23 cellular contexts compared by ENCODE assay signal in the genomic region with DNA sequence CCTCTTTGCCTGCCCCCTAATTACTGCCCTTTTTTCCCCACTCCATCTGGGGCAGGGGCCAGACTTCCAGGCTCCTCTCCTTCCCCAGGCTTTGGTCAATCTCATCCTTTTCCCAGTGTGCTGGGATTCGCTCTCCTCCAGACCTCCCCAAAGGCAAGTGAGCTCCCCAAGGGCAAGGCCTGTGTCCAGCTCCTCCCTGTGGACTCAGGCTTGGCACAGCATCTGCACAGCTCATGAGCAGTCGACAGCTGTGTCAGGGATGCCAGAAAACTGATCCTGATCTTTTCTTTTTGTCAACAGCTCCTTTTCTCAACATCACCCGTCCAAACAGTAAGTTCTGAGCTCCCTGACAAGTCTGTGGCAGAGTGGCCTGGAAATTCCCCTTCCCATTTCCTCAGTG.
"Had no signal": no experiment of that assay in that cellular context is flagged by ENCODE, and none has a peak within 500 bp of the region (broad histone marks: within the 10 kb centered on the region; RNA-seq: fewer than 3 reads in every experiment).

No MANE protein-coding gene starts in this region.

- H3K4me3 ChIP-seq: lower lobe of right lung, ovary, smooth muscle cell, stomach, thyroid gland had no signal

- H3K36me3 ChIP-seq: lower lobe of right lung, neutrophil, ovary, stomach, thyroid gland, WERI-Rb-1 had no signal

- ATAC-seq: activated CD8-positive, alpha-beta T cell treated with anti-CD3 and anti-CD28 coated beads for 36 hours; activated naive CD8-positive, alpha-beta T cell treated with anti-CD3 and anti-CD28 coated beads, Interleukin-2, amount 50 U/mL, for 24 hours; activated T-cell treated with anti-CD3 and anti-CD28 coated beads, Interleukin-2, amount 50 U/mL, for 4 hours; esophagus mucosa; sciatic nerve; stimulated activated naive B cell treated with anti-CD40 and anti-IgM and Interleukin-4, amounts not matched to agents 10 μg/mL and 1 μg/mL and 100 μg/mL, for 72 hours; T-helper 17 cell had no signal

- H3K9me3 ChIP-seq: lower lobe of right lung, neutrophil, ovary, stomach, thyroid gland had no signal

- H3K27ac ChIP-seq: lower lobe of right lung, neutrophil, ovary, stomach, thyroid gland, WERI-Rb-1 had no signal

- H3K4me1 ChIP-seq: lower lobe of right lung, thyroid gland had no signal

- H3K4me2 ChIP-seq: smooth muscle cell had no signal

- H3K27me3 ChIP-seq: neutrophil, ovary, stomach, thyroid gland had no signal

- DNase-seq: activated CD4-positive, alpha-beta T cell treated with anti-CD3 and anti-CD28 coated beads for 1 hour; activated CD4-positive, alpha-beta T cell treated with anti-CD3 and anti-CD28 coated beads, Interleukin-2, amount 50 U/mL, for 1 hour; activated CD8-positive, alpha-beta T cell treated with anti-CD3 and anti-CD28 coated beads for 36 hours; activated naive CD8-positive, alpha-beta T cell treated with anti-CD3 and anti-CD28 coated beads, Interleukin-2, amount 50 U/mL, for 24 hours; activated T-cell treated with anti-CD3 and anti-CD28 coated beads, Interleukin-2, amount 50 U/mL, for 4 hours; amygdala; central memory CD4-positive, alpha-beta T cell; foreskin fibroblast; lower lobe of right lung; mesenchymal stem cell; stimulated activated CD4-positive, alpha-beta T cell treated with anti-CD3 and anti-CD28 coated beads, Interleukin-15, amount 100 ng/mL, for 24 hours; stimulated activated CD4-positive, alpha-beta T cell treated with anti-CD3 and anti-CD28 coated beads, Interleukin-2, amount 100 ng/mL, for 24 hours; stimulated activated naive B cell treated with anti-CD40 and anti-IgM and Interleukin-4, amounts not matched to agents 10 μg/mL and 1 μg/mL and 100 μg/mL, for 72 hours; stomach; T-helper 17 cell; T1000; thyroid gland; WERI-Rb-1 had no signal
